ENCODE assay signal across 9 cellular contexts in genomic region chr20:33843854-33844253, GRCh38. TPM values are rescaled to one million over a fixed set of nuclear protein-coding genes. Genes with fewer than 3 reads are reported as not detected.
DNase-seq lines count a peak whose midpoint lies in the region; ATAC-seq, FAIRE-seq and TF ChIP-seq lines count a peak whose summit lies in the region.
"Had no signal": no experiment of that assay in that cellular context is flagged by ENCODE, and none has a peak within 500 bp of the region (broad histone marks: within the 10 kb centered on the region; RNA-seq: fewer than 3 reads in every experiment).

No MANE protein-coding gene starts in this region.

- no peaks in the 10 kb centered on the region for H3K27me3 Mint-ChIP-seq in CD4-positive, alpha-beta memory T cell

- H3K27ac Mint-ChIP-seq in CD4-positive, alpha-beta memory T cell = peak overlapping the region; percentile 12 to 85 (median 61)

- H3K79me2 ChIP-seq in PC-3 (ENCODE audit: low read length) (peaks cover 99% of the 10 kb centered on the region), hepatocyte (peaks cover 100% of the 10 kb centered on the region), osteoblast (ENCODE audit: insufficient read depth, low read length) (peaks cover 100% of the 10 kb centered on the region)

- no peaks in the 10 kb centered on the region for H3K9me3 Mint-ChIP-seq in CD4-positive, alpha-beta memory T cell

- CTCF ChIA-PET in CD4-positive, alpha-beta memory T cell (lab: Charles Lee; ENCODE audit: partially characterized antibody) = no interaction called here
- CTCF ChIA-PET in PC-3 (lab: Charles Lee) = no interaction called here

- 25% methylated on average over 4 of the region's 4 CpGs for WGBS in hepatocyte (ENCODE audit: low lambda C conversion rate, missing lambda C conversion rate)

- H4K20me1 ChIP-seq in PC-3 (ENCODE audit: low read length) = peaks cover 28% of the 10 kb centered on the region; the same call in 1 of the 2 replicates
- H4K20me1 ChIP-seq in hepatocyte (ENCODE audit: insufficient read depth, poor library complexity, severe bottlenecking) = peaks cover 100% of the 10 kb centered on the region
- peaks cover 90% of the 10 kb centered on the region for H4K20me1 ChIP-seq in osteoblast (ENCODE audit: insufficient read depth, low read length)

- no peak overlapping the region for H2AFZ ChIP-seq in PC-3 (ENCODE audit: low read length)
- H2AFZ ChIP-seq in hepatocyte = no peak overlapping the region
- H2AFZ ChIP-seq in osteoblast (ENCODE audit: low read length) = no peak overlapping the region

- FAIRE-seq in GM19239 (lab: Jason Lieb, UNC) = peak; percentile 44
- FAIRE-seq in HTR-8/SVneo (lab: Jason Lieb, UNC) = no peak

- no peaks in the 10 kb centered on the region for H3F3A ChIP-seq in PC-3 (ENCODE audit: low read length, unreplicated experiment)

- POLR2A ChIA-PET in CD4-positive, alpha-beta memory T cell (lab: Charles Lee; ENCODE audit: partially characterized antibody) = no interaction called here
- POLR2A ChIA-PET in PC-3 (lab: Charles Lee; ENCODE audit: unreplicated experiment) = no interaction called here

- no peak overlapping the region for H3K9ac ChIP-seq in PC-3 (ENCODE audit: low read length)

- no peak overlapping the region for H3K4me3 ChIP-seq in CD4-positive, alpha-beta memory T cell (ENCODE audit: low read length in 2 of 2)
- no peak overlapping the region for H3K4me3 ChIP-seq in PC-3 (ENCODE audit: low read length)
- no peak overlapping the region for H3K4me3 ChIP-seq in hepatocyte
- H3K4me3 ChIP-seq in osteoblast (ENCODE audit: insufficient read depth, low read length) = no peak overlapping the region

- no peaks in the 10 kb centered on the region for H3K27me3 ChIP-seq in CD4-positive, alpha-beta memory T cell (ENCODE audit: insufficient read depth, low read length)
- no peaks in the 10 kb centered on the region for H3K27me3 ChIP-seq in PC-3 (ENCODE audit: low read length)
- H3K27me3 ChIP-seq in hepatocyte = no peaks in the 10 kb centered on the region
- H3K27me3 ChIP-seq in osteoblast (ENCODE audit: insufficient read depth, low read length) = no peaks in the 10 kb centered on the region

- peak overlapping the region in 4 of 8 donors; percentile 9 to 55 (median 26) for H3K4me3 Mint-ChIP-seq in CD4-positive, alpha-beta memory T cell

- no peaks in the 10 kb centered on the region for H3K36me3 ChIP-seq in CD4-positive, alpha-beta memory T cell (ENCODE audit: insufficient read depth, low read length)
- H3K36me3 ChIP-seq in PC-3 (ENCODE audit: low read depth, low read length) (no peaks in the 10 kb centered on the region; the same call in 1 of the 2 replicates), hepatocyte (replicated peaks; ENCODE audit: insufficient read depth, low read depth) (no peaks in the 10 kb centered on the region), osteoblast (ENCODE audit: insufficient read depth, low read length) (peaks cover 3% of the 10 kb centered on the region)

- peak in 3 of 5 donors; percentile 15 to 56 (median 39) for DNase-seq in CD4-positive, alpha-beta memory T cell
- DNase-seq in GM19239 (ENCODE audit: insufficient read length, low spot score) (no peak), PC-3 (peak; percentile 35), hepatocyte (ENCODE audit: low spot score) (no peak), superior temporal gyrus (ENCODE audit: extremely low spot score) (no peak), osteoblast (ENCODE audit: insufficient read length, low spot score, missing footprints) (no peak), HTR-8/SVneo (ENCODE audit: insufficient read length, low spot score) (no peak), NCI-H1436 treated with DMSO at 0.1 percent for 48 hours (lab: John Stamatoyannopoulos, UW) (no peak)
- DNase-seq: islet precursor cell had no signal

- peak; percentile 36 for ATAC-seq in PC-3

- 0 out of 2 replicates have a peak overlapping the region, but pooled peaks have one; percentile 4 for H3K4me2 ChIP-seq in PC-3 (ENCODE audit: low read length)
- peak overlapping the region; percentile 32 for H3K4me2 ChIP-seq in hepatocyte
- no peak overlapping the region for H3K4me2 ChIP-seq in osteoblast (ENCODE audit: insufficient read depth, low read length)

- H3K4me1 Mint-ChIP-seq in CD4-positive, alpha-beta memory T cell = peaks cover 71 to 93% (median 84%) of the 10 kb centered on the region in 4 donors

- H3K36me3 Mint-ChIP-seq in CD4-positive, alpha-beta memory T cell = peaks cover 3 to 11% of the 10 kb centered on the region in 2 donors

- no peaks in the 10 kb centered on the region for H3K9me3 ChIP-seq in CD4-positive, alpha-beta memory T cell (ENCODE audit: control insufficient read depth in 1 of 2, low read length in 2 of 2)
- H3K9me3 ChIP-seq in PC-3 (ENCODE audit: low read length) (no peaks in the 10 kb centered on the region), hepatocyte (ENCODE audit: low read depth) (no peaks in the 10 kb centered on the region), osteoblast (ENCODE audit: low read depth, low read length) (no peaks in the 10 kb centered on the region)

- H3K27ac ChIP-seq in CD4-positive, alpha-beta memory T cell (ENCODE audit: low read depth, low read length) = no peak overlapping the region
- H3K27ac ChIP-seq in PC-3 (ENCODE audit: low read length) = 0 out of 2 replicates have a peak overlapping the region, but pooled peaks have one; percentile 1
- H3K27ac ChIP-seq in hepatocyte = peak overlapping the region; percentile 20
- no peak overlapping the region for H3K27ac ChIP-seq in osteoblast (ENCODE audit: low read depth, low read length)

- intact Hi-C loops in CD4-positive, alpha-beta memory T cell (cut with micrococcal nuclease) = no loop called here
- intact Hi-C loops in PC-3 (cut with micrococcal nuclease) = no loop called here

- no peak for TF ChIP-seq CTCF in PC-3 (conservative IDR thresholded peaks at IDR 0.05; ENCODE audit: low read depth, low read length)
- no peak for TF ChIP-seq CTCF in hepatocyte (IDR thresholded peaks at IDR 0.05; ENCODE audit: poor library complexity)
- TF ChIP-seq CTCF in osteoblast (IDR thresholded peaks at IDR 0.05; ENCODE audit: extremely low read depth, low read depth, low read length) = no peak

- peaks cover 76% of the 10 kb centered on the region for H3K4me1 ChIP-seq in CD4-positive, alpha-beta memory T cell (ENCODE audit: insufficient read depth, low read length)
- H3K4me1 ChIP-seq in PC-3 (ENCODE audit: insufficient read depth, low read length) (peaks cover 15% of the 10 kb centered on the region; the same call in 1 of the 2 replicates), hepatocyte (ENCODE audit: insufficient read depth) (peaks cover 54% of the 10 kb centered on the region), osteoblast (ENCODE audit: insufficient read depth, low read length) (peaks cover 19% of the 10 kb centered on the region)

- BruUV-seq in PC-3 (replicated peaks; lab: Mats Ljungman, UMichigan) = no TSS peak

- H3K9me2 ChIP-seq in PC-3 (replicated peaks; ENCODE audit: low read length) = no peaks in the 10 kb centered on the region
- no peaks in the 10 kb centered on the region for H3K9me2 ChIP-seq in hepatocyte (replicated peaks; ENCODE audit: insufficient read depth)

RNA-seq across cellular contexts. Expression of gene CHMP4B, which starts 32.7 kb away (rescaled TPM):
- 10 to 100 TPM; 53.0 to 54.0 TPM for total RNA-seq in CD4-positive, alpha-beta memory T cell
- polyA plus RNA-seq in CD4-positive, alpha-beta memory T cell = 1 to 10 TPM; 1.2 to 5.3 TPM
- 68.8 and 91.1 TPM in 2 replicates for total RNA-seq in PC-3 (2014; rRNA removed)
- 95.1 and 101 TPM in 2 replicates for total RNA-seq in hepatocyte
- polyA plus RNA-seq in hepatocyte = 7.3 and 8.1 TPM in 2 replicates
- 40.1 and 40.9 TPM in 2 replicates for total RNA-seq in osteoblast

Comparison
In these comparisons a context has a peak if more than half of its experiments do, and no peak if none do; other contexts are left out.
1. DNase-seq: peak in CD4-positive, alpha-beta memory T cell (3 of 5) and PC-3 (single experiment); none in GM19239 (single experiment), hepatocyte (single experiment), superior temporal gyrus (single experiment), osteoblast (single experiment), HTR-8/SVneo (single experiment) and NCI-H1436 treated with DMSO at 0.1 percent for 48 hours (single experiment).
2. H3K27ac ChIP-seq: peak in PC-3 (single experiment) and hepatocyte (single experiment); none in CD4-positive, alpha-beta memory T cell (single experiment) and osteoblast (single experiment).